ENCODE assay signal across 1 cellular context in genomic region chr7:18740579-18740988, GRCh38.
TF ChIP-seq lines count a peak whose summit lies in the region.

No MANE protein-coding gene starts in this region.

TF ChIP-seq in GM12878, 131 proteins besides CTCF, POLR2A, EP300 and RAD21 (continued from another document):
- TF ChIP-seq ZNF687 (IDR thresholded peaks at IDR 0.05) (no peak), CBX5 (IDR thresholded peaks at IDR 0.05; ENCODE audit: low read depth) (no peak), REST (IDR thresholded peaks at IDR 0.05; ENCODE audit: low read depth, low read length) (no peak), MTA2 (IDR thresholded peaks at IDR 0.05; ENCODE audit: low read depth) (peak; percentile 99), SP1 (IDR thresholded peaks at IDR 0.05; ENCODE audit: low read depth, low read length) (no peak)
